In genomic region chr22:30275625-30276024, GRCh38 we compare ENCODE assay signal across 14 cellular contexts. TPM values are rescaled to one million over a fixed set of nuclear protein-coding genes. Genes with fewer than 3 reads are reported as not detected.
A peak's percentile ranks its signal among the peaks of the same experiment; 100 is the strongest.
DNase-seq lines count a peak whose midpoint lies in the region; ATAC-seq and TF ChIP-seq lines count a peak whose summit lies in the region.
"Had no signal": no experiment of that assay in that cellular context is flagged by ENCODE, and none has a peak within 500 bp of the region (broad histone marks: within the 10 kb centered on the region; RNA-seq: fewer than 3 reads in every experiment).

No MANE protein-coding gene starts in this region.

- peaks cover 0 to 17% of the 10 kb centered on the region in 2 donors for H3K36me3 Mint-ChIP-seq in activated naive CD4-positive, alpha-beta T cell treated with anti-CD3 and anti-CD28 coated beads, Interleukin-2, amount 50 U/mL, for 72 hours

- intact Hi-C loops in ovary (cut with DNase I), result loop anchor here in 1 of 4 donors (10.0 kb wide), 1 partner anchor 829 kb away; the partner anchor contains the start of gene SELENOM

- H3K4me3 ChIP-seq in neutrophil (ENCODE audit: low read depth in 1 of 2, low read length in 1 of 2) (no peak overlapping the region), ovary (no peak overlapping the region)

- TF ChIP-seq EP300 in ovary (IDR thresholded peaks at IDR 0.05), result no peak

- ATAC-seq in activated naive CD4-positive, alpha-beta T cell treated with anti-CD3 and anti-CD28 coated beads, Interleukin-2, amount 50 U/mL, for 72 hours, result peak; percentile 26 to 45
- ATAC-seq: right cardiac atrium had no signal

- no peak for TF ChIP-seq POLR2A in ovary (IDR thresholded peaks at IDR 0.05)

- H3K27ac Mint-ChIP-seq in activated naive CD4-positive, alpha-beta T cell treated with anti-CD3 and anti-CD28 coated beads, Interleukin-2, amount 50 U/mL, for 72 hours, result peak overlapping the region; percentile 22 to 67

- H3K9me3 Mint-ChIP-seq in activated naive CD4-positive, alpha-beta T cell treated with anti-CD3 and anti-CD28 coated beads, Interleukin-2, amount 50 U/mL, for 72 hours, result no peaks in the 10 kb centered on the region

- H3K27ac ChIP-seq in KOPT-K1 (ENCODE audit: low read depth, low read length, poor library complexity, severe bottlenecking), result peak overlapping the region; percentile 90
- H3K27ac ChIP-seq in neutrophil, result peak overlapping the region; percentile 60
- H3K27ac ChIP-seq in ovary, result no peak overlapping the region

- H3K9me3 ChIP-seq in KOPT-K1 (ENCODE audit: insufficient read depth, low read length, poor library complexity, severe bottlenecking) (no peaks in the 10 kb centered on the region), neutrophil (no peaks in the 10 kb centered on the region), ovary (no peaks in the 10 kb centered on the region)

- peak; percentile 48 to 54 for DNase-seq in activated CD4-positive, alpha-beta T cell treated with anti-CD3 and anti-CD28 coated beads for 4 hours
- DNase-seq in activated CD4-positive, alpha-beta T cell treated with anti-CD3 and anti-CD28 coated beads, Interleukin-2, amount 50 U/mL, for 1 hour, result no peak
- no peak for DNase-seq in activated naive CD4-positive, alpha-beta T cell treated with anti-CD3 and anti-CD28 coated beads, Interleukin-2, amount 50 U/mL, for 72 hours (ENCODE audit: low spot score in 2 of 2)
- DNase-seq in ovary (no peak), NCI-H2227 (lab: John Stamatoyannopoulos, UW; ENCODE audit: unreplicated experiment) (no peak), HuH-7.5 (ENCODE audit: low spot score) (no peak)
- DNase-seq: ACHN, NCI-H1105, NCI-H82, right cardiac atrium had no signal

- H3K27me3 ChIP-seq in neutrophil (no peaks in the 10 kb centered on the region), ovary (no peaks in the 10 kb centered on the region)

- H3K36me3 ChIP-seq in KOPT-K1 (ENCODE audit: insufficient read depth, low read length) (peaks cover 17% of the 10 kb centered on the region), neutrophil (no peaks in the 10 kb centered on the region), ovary (no peaks in the 10 kb centered on the region)

- 62 to 77% (median 63%) methylated on average over 8 of the region's 8 CpGs for WGBS in ovary, 3 donors

- H3K4me1 ChIP-seq in neutrophil (ENCODE audit: control insufficient read depth in 1 of 2, insufficient read depth in 1 of 2, low read depth in 1 of 2, low read length in 1 of 2) (peaks cover 87 to 92% of the 10 kb centered on the region in 2 experiments), ovary (ENCODE audit: insufficient read depth) (no peaks in the 10 kb centered on the region)

- TF ChIP-seq CTCF in neutrophil (IDR thresholded peaks at IDR 0.05) (no peak), ovary (IDR thresholded peaks at IDR 0.05) (no peak)

RNA-seq across cellular contexts. Expression of gene OSM, which starts 9.0 kb away (rescaled TPM):
- 10 to 100 TPM; 16.1 to 40.4 TPM for total RNA-seq in activated naive CD4-positive, alpha-beta T cell treated with anti-CD3 and anti-CD28 coated beads, Interleukin-2, amount 50 U/mL, for 72 hours
- total RNA-seq in ovary, result 1 to 10 TPM in 4 of 7 donors, under 1 TPM in 2, not detected in 1; 0.73 to 4.5 (median 1.2) TPM
- under 1 TPM in 1 of 2 donors, not detected in 1; 0.46 TPM for polyA plus RNA-seq in ovary
- total RNA-seq: chondrocyte, fibroblast of lung had no signal
- polyA plus RNA-seq: fibroblast of lung had no signal

RNA-seq across cellular contexts. Expression of gene CASTOR1, which starts 13.7 kb away (rescaled TPM):
- 1 to 10 TPM; 6.3 to 7.5 TPM for total RNA-seq in activated naive CD4-positive, alpha-beta T cell treated with anti-CD3 and anti-CD28 coated beads, Interleukin-2, amount 50 U/mL, for 72 hours
- 10 to 100 TPM; 11.0 to 31.2 (median 20.6) TPM for total RNA-seq in ovary
- 10 to 100 TPM in 1 of 2 donors, 1 to 10 TPM in 1; 3.1 to 22.0 TPM for polyA plus RNA-seq in ovary

RNA-seq across cellular contexts. Expression of gene LIF, which starts 29.1 kb away (rescaled TPM):
- total RNA-seq in activated naive CD4-positive, alpha-beta T cell treated with anti-CD3 and anti-CD28 coated beads, Interleukin-2, amount 50 U/mL, for 72 hours, result 100 to 1,000 TPM in 1 of 2 donors, 10 to 100 TPM in 1; 68.9 to 522 TPM
- 1 to 10 TPM in 5 of 7 donors, under 1 TPM in 2; 0.35 to 8.3 (median 1.9) TPM for total RNA-seq in ovary
- 1 to 10 TPM; 1.1 to 3.1 TPM for polyA plus RNA-seq in ovary

RNA-seq across cellular contexts. Expression of gene TBC1D10A, which starts 51.1 kb away (rescaled TPM):
- total RNA-seq in activated naive CD4-positive, alpha-beta T cell treated with anti-CD3 and anti-CD28 coated beads, Interleukin-2, amount 50 U/mL, for 72 hours, result 10 to 100 TPM; 27.2 to 36.9 TPM
- total RNA-seq in ovary, result 10 to 100 TPM; 19.6 to 39.3 (median 30.7) TPM
- 10 to 100 TPM in 1 of 2 donors, 1 to 10 TPM in 1; 6.1 to 28.1 TPM for polyA plus RNA-seq in ovary

Comparison
In these comparisons a context has a peak if more than half of its experiments do, and no peak if none do; other contexts are left out.
1. DNase-seq: peak in activated CD4-positive, alpha-beta T cell treated with anti-CD3 and anti-CD28 coated beads for 4 hours (2 of 2); none in activated CD4-positive, alpha-beta T cell treated with anti-CD3 and anti-CD28 coated beads, Interleukin-2, amount 50 U/mL, for 1 hour (single experiment), activated naive CD4-positive, alpha-beta T cell treated with anti-CD3 and anti-CD28 coated beads, Interleukin-2, amount 50 U/mL, for 72 hours (0 of 2), ovary (0 of 5), NCI-H2227 (single experiment) and HuH-7.5 (single experiment).
2. H3K27ac ChIP-seq: peak in KOPT-K1 (single experiment) and neutrophil (single experiment); none in ovary (0 of 2).
3. RNA of gene LIF, which starts 29.1 kb away (total RNA-seq): 68.9 to 522 TPM in activated naive CD4-positive, alpha-beta T cell treated with anti-CD3 and anti-CD28 coated beads, Interleukin-2, amount 50 U/mL, for 72 hours; 0.35 to 8.3 TPM in ovary; every median in the first group is over 4 times any median in the second.